Comparison of ENCODE assay signal across 1 cellular context in the genomic region with DNA sequence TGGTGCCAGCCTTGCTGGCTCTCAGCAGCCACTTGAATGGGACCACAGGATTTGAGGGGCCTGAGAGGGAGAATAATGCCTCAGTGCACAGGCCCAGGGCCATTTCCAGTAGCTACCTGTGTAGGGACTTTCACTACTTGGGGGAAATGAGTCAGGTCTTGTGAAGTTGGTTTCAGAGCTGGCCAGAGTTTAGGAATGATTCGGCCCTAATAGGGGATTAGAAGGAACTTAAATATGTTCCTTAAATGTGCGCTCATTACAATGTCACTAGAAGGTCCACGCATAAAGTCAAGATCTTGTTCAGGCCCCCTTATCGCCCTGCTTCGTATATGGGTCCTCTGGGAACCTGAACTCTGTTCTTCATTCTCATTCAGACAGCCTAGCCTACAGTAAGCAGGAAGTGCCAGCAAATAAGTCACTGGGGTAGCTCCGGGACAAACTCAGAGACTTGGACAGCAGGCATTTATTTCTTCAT.
TF ChIP-seq lines count a peak whose summit lies in the region.

No MANE protein-coding gene starts in this region.

TF ChIP-seq in HepG2, 621 proteins besides CTCF, POLR2A, EP300 and RAD21:
- TF ChIP-seq ZFP91 (CRISPR knock-in tag; IDR thresholded peaks at IDR 0.05; ENCODE audit: borderline replicate concordance) (0 out of 2 replicates have a peak, but pooled peaks have one; percentile 7), KLF6 (CRISPR knock-in tag; IDR thresholded peaks at IDR 0.05) (no peak), ZSCAN30 (CRISPR knock-in tag; IDR thresholded peaks at IDR 0.05) (no peak), HOXA7 (CRISPR knock-in tag; IDR thresholded peaks at IDR 0.05) (no peak), IRF9 (CRISPR knock-in tag; IDR thresholded peaks at IDR 0.05; ENCODE audit: borderline replicate concordance) (no peak), ZFY (CRISPR knock-in tag; IDR thresholded peaks at IDR 0.05) (0 out of 2 replicates have a peak, but pooled peaks have one; percentile 3), RBFOX2 (IDR thresholded peaks at IDR 0.05; ENCODE audit: low read depth, low read length) (no peak), ELF3 (CRISPR knock-in tag; IDR thresholded peaks at IDR 0.05) (peak; percentile 62), ELF1 (CRISPR knock-in tag; IDR thresholded peaks at IDR 0.05) (peak; percentile 63), ZNF430 (CRISPR knock-in tag; IDR thresholded peaks at IDR 0.05) (0 out of 2 replicates have a peak, but pooled peaks have one; percentile 34), CSRNP2 (CRISPR knock-in tag; conservative IDR thresholded peaks at IDR 0.05; ENCODE audit: low read depth) (no peak), ZNF235 (CRISPR knock-in tag; IDR thresholded peaks at IDR 0.05; ENCODE audit: borderline replicate concordance) (no peak)
- TF ChIP-seq, protein P1, sequence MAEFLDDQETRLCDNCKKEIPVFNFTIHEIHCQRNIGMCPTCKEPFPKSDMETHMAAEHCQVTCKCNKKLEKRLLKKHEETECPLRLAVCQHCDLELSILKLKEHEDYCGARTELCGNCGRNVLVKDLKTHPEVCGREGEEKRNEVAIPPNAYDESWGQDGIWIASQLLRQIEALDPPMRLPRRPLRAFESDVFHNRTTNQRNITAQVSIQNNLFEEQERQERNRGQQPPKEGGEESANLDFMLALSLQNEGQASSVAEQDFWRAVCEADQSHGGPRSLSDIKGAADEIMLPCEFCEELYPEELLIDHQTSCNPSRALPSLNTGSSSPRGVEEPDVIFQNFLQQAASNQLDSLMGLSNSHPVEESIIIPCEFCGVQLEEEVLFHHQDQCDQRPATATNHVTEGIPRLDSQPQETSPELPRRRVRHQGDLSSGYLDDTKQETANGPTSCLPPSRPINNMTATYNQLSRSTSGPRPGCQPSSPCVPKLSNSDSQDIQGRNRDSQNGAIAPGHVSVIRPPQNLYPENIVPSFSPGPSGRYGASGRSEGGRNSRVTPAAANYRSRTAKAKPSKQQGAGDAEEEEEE (CRISPR knock-in tag; IDR thresholded peaks at IDR 0.05; ENCODE audit: borderline replicate concordance), result no peak
- TF ChIP-seq, protein P2, sequence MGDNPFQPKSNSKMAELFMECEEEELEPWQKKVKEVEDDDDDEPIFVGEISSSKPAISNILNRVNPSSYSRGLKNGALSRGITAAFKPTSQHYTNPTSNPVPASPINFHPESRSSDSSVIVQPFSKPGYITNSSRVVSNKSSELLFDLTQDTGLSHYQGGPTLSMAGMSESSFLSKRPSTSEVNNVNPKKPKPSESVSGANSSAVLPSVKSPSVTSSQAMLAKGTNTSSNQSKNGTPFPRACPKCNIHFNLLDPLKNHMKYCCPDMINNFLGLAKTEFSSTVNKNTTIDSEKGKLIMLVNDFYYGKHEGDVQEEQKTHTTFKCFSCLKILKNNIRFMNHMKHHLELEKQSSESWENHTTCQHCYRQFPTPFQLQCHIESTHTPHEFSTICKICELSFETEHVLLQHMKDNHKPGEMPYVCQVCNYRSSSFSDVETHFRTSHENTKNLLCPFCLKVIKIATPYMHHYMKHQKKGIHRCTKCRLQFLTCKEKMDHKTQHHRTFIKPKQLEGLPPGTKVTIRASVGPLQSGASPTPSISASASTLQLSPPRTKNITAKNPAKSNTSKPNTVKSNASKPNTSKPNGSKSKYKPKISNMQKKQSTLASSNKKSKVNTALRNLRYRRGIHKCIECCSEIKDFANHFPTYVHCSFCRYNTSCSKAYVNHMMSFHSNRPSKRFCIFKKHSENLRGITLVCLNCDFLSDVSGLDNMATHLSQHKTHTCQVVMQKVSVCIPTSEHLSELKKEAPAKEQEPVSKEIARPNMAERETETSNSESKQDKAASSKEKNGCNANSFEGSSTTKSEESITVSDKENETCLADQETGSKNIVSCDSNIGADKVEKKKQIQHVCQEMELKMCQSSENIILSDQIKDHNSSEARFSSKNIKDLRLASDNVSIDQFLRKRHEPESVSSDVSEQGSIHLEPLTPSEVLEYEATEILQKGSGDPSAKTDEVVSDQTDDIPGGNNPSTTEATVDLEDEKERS (CRISPR knock-in tag; IDR thresholded peaks at IDR 0.05), result no peak
- TF ChIP-seq, protein P3, sequence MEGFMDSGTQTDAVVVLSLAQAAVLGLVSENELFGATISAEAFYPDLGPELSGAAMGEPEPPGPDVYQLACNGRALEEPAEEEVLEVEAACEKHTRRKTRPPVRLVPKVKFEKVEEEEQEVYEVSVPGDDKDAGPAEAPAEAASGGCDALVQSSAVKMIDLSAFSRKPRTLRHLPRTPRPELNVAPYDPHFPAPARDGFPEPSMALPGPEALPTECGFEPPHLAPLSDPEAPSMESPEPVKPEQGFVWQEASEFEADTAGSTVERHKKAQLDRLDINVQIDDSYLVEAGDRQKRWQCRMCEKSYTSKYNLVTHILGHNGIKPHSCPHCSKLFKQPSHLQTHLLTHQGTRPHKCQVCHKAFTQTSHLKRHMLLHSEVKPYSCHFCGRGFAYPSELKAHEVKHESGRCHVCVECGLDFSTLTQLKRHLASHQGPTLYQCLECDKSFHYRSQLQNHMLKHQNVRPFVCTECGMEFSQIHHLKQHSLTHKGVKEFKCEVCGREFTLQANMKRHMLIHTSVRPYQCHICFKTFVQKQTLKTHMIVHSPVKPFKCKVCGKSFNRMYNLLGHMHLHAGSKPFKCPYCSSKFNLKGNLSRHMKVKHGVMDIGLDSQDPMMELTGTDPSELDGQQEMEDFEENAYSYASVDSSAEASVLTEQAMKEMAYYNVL (CRISPR knock-in tag; IDR thresholded peaks at IDR 0.05; ENCODE audit: borderline replicate concordance), result 0 out of 2 replicates have a peak, but pooled peaks have one; percentile 1
